8 cellular contexts compared by ENCODE assay signal in genomic region chr14:54489318-54489683, GRCh38. TPM values are rescaled to one million over a fixed set of nuclear protein-coding genes. Genes with fewer than 3 reads are reported as not detected.
DNase-seq lines count a peak whose midpoint lies in the region; ATAC-seq, FAIRE-seq and TF ChIP-seq lines count a peak whose summit lies in the region.

No MANE protein-coding gene starts in this region.

- H3K9me2 ChIP-seq in HCT116 (ENCODE audit: insufficient read depth): no peaks in the 10 kb centered on the region

- H3K79me2 ChIP-seq in ACC112 (ENCODE audit: control insufficient read depth, insufficient read depth, low read length, unreplicated experiment): peaks cover 45% of the 10 kb centered on the region
- H3K79me2 ChIP-seq in HCT116 (ENCODE audit: insufficient read depth, low read length): peaks cover 43% of the 10 kb centered on the region
- peaks cover 44% of the 10 kb centered on the region for H3K79me2 ChIP-seq in HepG2 (ENCODE audit: insufficient read depth, low read length)

- H2AFZ ChIP-seq in ACC112 (ENCODE audit: low read length, unreplicated experiment): peak overlapping the region; percentile 89
- H2AFZ ChIP-seq in HCT116 (ENCODE audit: low read depth, low read length, poor library complexity, severe bottlenecking): peak overlapping the region; percentile 89
- H2AFZ ChIP-seq in HepG2 (ENCODE audit: low read length): peak overlapping the region; percentile 100

- H3K4me2 ChIP-seq in HCT116 (ENCODE audit: low read length) (peak overlapping the region; percentile 87), HepG2 (ENCODE audit: low read depth, low read length) (peak overlapping the region; percentile 99)

- no peak for TF ChIP-seq EP300 in HepG2 (IDR thresholded peaks at IDR 0.05; ENCODE audit: low read depth in 2 of 2, low read length in 2 of 2)
- TF ChIP-seq EP300 in HepG2 (CRISPR knock-in tag; IDR thresholded peaks at IDR 0.05; ENCODE audit: borderline replicate concordance): no peak

- intact Hi-C loops in HCT116 (cut with micrococcal nuclease) (loop anchor here (5.0 kb wide), 1 partner anchor 283 kb away; no protein-coding TSS in a partner anchor), HepG2 (cut with micrococcal nuclease; ENCODE audit: unreplicated experiment) (loop anchor here (1.0 to 5.0 kb wide), 3 partner anchors 9 to 122 kb away; partner anchors contain the start of gene CNIH1)

- no TSS peak for BruUV-seq in HCT116 (replicated peaks; lab: Mats Ljungman, UMichigan)
- BruUV-seq in HepG2 (replicated peaks; lab: Mats Ljungman, UMichigan): no TSS peak

- H3K9me3 ChIP-seq in HCT116 (ENCODE audit: control insufficient read depth in 1 of 2, insufficient read depth in 1 of 2, low read depth in 1 of 2, low read length in 2 of 2): no peaks in the 10 kb centered on the region
- H3K9me3 ChIP-seq in adipocyte (ENCODE audit: control insufficient read depth, low read length): no peaks in the 10 kb centered on the region
- H3K9me3 ChIP-seq in HepG2 (ENCODE audit: low read length): no peaks in the 10 kb centered on the region

- DNase-seq in HCT116 (ENCODE audit: low read depth, low spot score) (no peak), adipocyte (ENCODE audit: low read depth) (no peak), HepG2 (ENCODE audit: low spot score) (no peak), urothelium cell line (ENCODE audit: low spot score) (no peak)
- no peak for DNase-seq in stimulated activated CD4-positive, alpha-beta T cell treated with anti-CD3 and anti-CD28 coated beads, Interleukin-4, amount 100 ng/mL, for 1 hour

- peak overlapping the region; percentile 81 for H3K9ac ChIP-seq in HCT116 (ENCODE audit: low read length)
- peak overlapping the region; percentile 99 for H3K9ac ChIP-seq in adipocyte (ENCODE audit: low read length)
- peak overlapping the region; percentile 93 for H3K9ac ChIP-seq in HepG2 (ENCODE audit: insufficient read depth, low read depth, low read length)

- FAIRE-seq in HepG2 (lab: Jason Lieb, UNC): no peak
- FAIRE-seq in urothelium cell line (lab: Jason Lieb, UNC): peak; percentile 46

- H3K27ac ChIP-seq in ACC112 (ENCODE audit: low read depth, low read length) (peak overlapping the region; percentile 91), HCT116 (ENCODE audit: low read depth, low read length) (peak overlapping the region; percentile 96), HepG2 (ENCODE audit: extremely low read length, insufficient read depth, low read length) (peak overlapping the region; percentile 94)

- H4K20me1 ChIP-seq in HCT116 (ENCODE audit: insufficient read depth) (0 out of 2 replicates have a peak, but pooled peaks cover 4% of the 10 kb centered on the region), HepG2 (ENCODE audit: insufficient read depth, low read length) (peaks cover 4% of the 10 kb centered on the region; the same call in 1 of the 2 replicates)

- TF ChIP-seq RAD21 in HCT116 (IDR thresholded peaks at IDR 0.05; ENCODE audit: low read depth): no peak
- no peak for TF ChIP-seq RAD21 in HepG2 (CRISPR knock-in tag; IDR thresholded peaks at IDR 0.05)

- H3K4me1 ChIP-seq in ACC112 (ENCODE audit: control insufficient read depth, insufficient read depth, low read length, unreplicated experiment) (peaks cover 28% of the 10 kb centered on the region), HCT116 (ENCODE audit: control insufficient read depth in 1 of 2, insufficient read depth in 2 of 2, low read length in 2 of 2) (peaks cover 21 to 38% of the 10 kb centered on the region in 2 experiments), adipocyte (ENCODE audit: control insufficient read depth, insufficient read depth, low read length) (peaks cover 22% of the 10 kb centered on the region), HepG2 (ENCODE audit: insufficient read depth, low read length) (peaks cover 61% of the 10 kb centered on the region)

- WGBS in HepG2 (ENCODE audit: low lambda C conversion rate): 41% methylated on average over 5 of the region's 5 CpGs

- no peak; a peak in 1 of 6 replicates for TF ChIP-seq CTCF in HCT116 (IDR thresholded peaks at IDR 0.05 in 2 of 3, conservative IDR thresholded peaks at IDR 0.05 in 1 of 3; ENCODE audit: borderline replicate concordance in 1 of 3, insufficient read depth in 1 of 3, low read depth in 2 of 3, low read length in 2 of 3)
- no peak for TF ChIP-seq CTCF in HepG2 (CRISPR knock-in tag; IDR thresholded peaks at IDR 0.05)

- POLR2A ChIA-PET in HCT116 (lab: Charles Lee) (interaction anchor here (0.8 to 3.6 kb wide), 2 partner anchors 20 to 21 kb away, joined by 4 to 16 read pairs; partner anchors contain the start of gene CGRRF1), HepG2 (lab: Yijun Ruan, JAX) (interaction anchor here (0.9 to 3.0 kb wide), 9 partner anchors 10 to 1804 kb away, joined by 3 to 19 read pairs (median 6); partner anchors contain the start of gene CGRRF1)

- TF ChIP-seq POLR2A in HCT116 (IDR thresholded peaks at IDR 0.05; ENCODE audit: borderline replicate concordance, extremely low read depth, insufficient read depth, insufficient read length): no peak
- no peak for TF ChIP-seq POLR2A in HepG2 (IDR thresholded peaks at IDR 0.05; ENCODE audit: insufficient read depth in 1 of 2, low read depth in 2 of 2, low read length in 2 of 2)

- CTCF ChIA-PET in HCT116 (lab: Charles Lee): interaction anchor here (0.9 kb wide), 1 partner anchor 75 kb away, joined by 3 read pairs; no protein-coding TSS in a partner anchor
- CTCF ChIA-PET in HepG2 (lab: Yijun Ruan, JAX; ENCODE audit: low intra/inter-chr PET ratio, low total read pairs): no interaction called here

- H3K4me3 ChIP-seq in ACC112 (ENCODE audit: low read depth, low read length): peak overlapping the region; percentile 93
- peak overlapping the region; percentile 87 to 94 for H3K4me3 ChIP-seq in HCT116 (replicated peaks in 1 of 2; ENCODE audit: low read depth in 1 of 2, low read length in 2 of 2)
- H3K4me3 ChIP-seq in adipocyte (ENCODE audit: low read length): peak overlapping the region; percentile 99
- peak overlapping the region; percentile 90 to 99 (median 94) for H3K4me3 ChIP-seq in HepG2 (replicated peaks in 1 of 3; ENCODE audit: insufficient read depth in 1 of 3, low read depth in 2 of 3, low read length in 3 of 3)

- in situ Hi-C loops in HepG2 (cut with HindIII; ENCODE audit: extremely low pct_ligation_motif_present, low pct_unique_long_range_greater_than_20kb): loop anchor here (10.0 kb wide), 1 partner anchor 124 kb away; no protein-coding TSS in a partner anchor

- ATAC-seq in HCT116 (peak; percentile 26), HepG2 (peak; percentile 11), GM18520 (IDR thresholded peaks at IDR 0.05; ENCODE audit: unreplicated experiment) (no peak), HG03457 (IDR thresholded peaks at IDR 0.05; ENCODE audit: unreplicated experiment) (no peak)

- RAD21 ChIA-PET in HCT116 (lab: Charles Lee; ENCODE audit: low non-redundant PET in 1 of 2, low total read pairs in 2 of 2, uncharacterized antibody in 2 of 2, unreplicated experiment in 2 of 2): interaction anchor here in 1 of 2 experiments (0.7 kb wide), 1 partner anchor 1120 kb away, joined by 7 read pairs; no protein-coding TSS in a partner anchor

- no peaks in the 10 kb centered on the region for H3K36me3 ChIP-seq in ACC112 (ENCODE audit: insufficient read depth, low read length)
- no peaks in the 10 kb centered on the region for H3K36me3 ChIP-seq in HCT116 (ENCODE audit: control insufficient read depth in 1 of 2, insufficient read depth in 2 of 2, low read length in 2 of 2)
- H3K36me3 ChIP-seq in adipocyte (ENCODE audit: control insufficient read depth, insufficient read depth, low read length, severe bottlenecking): no peaks in the 10 kb centered on the region
- no peaks in the 10 kb centered on the region for H3K36me3 ChIP-seq in HepG2 (replicated peaks in 1 of 2; ENCODE audit: control insufficient read depth in 1 of 2, insufficient read depth in 2 of 2, low read length in 2 of 2)

- H3K27me3 ChIP-seq in ACC112 (ENCODE audit: insufficient read depth, low read length) (no peaks in the 10 kb centered on the region), HCT116 (ENCODE audit: insufficient read depth, low read length) (no peaks in the 10 kb centered on the region), adipocyte (replicated peaks; ENCODE audit: control insufficient read depth, insufficient read depth, low read length) (no peaks in the 10 kb centered on the region), HepG2 (ENCODE audit: control insufficient read depth in 1 of 2, insufficient read depth in 2 of 2, low read length in 2 of 2) (no peaks in the 10 kb centered on the region; a peak in 1 of 5 replicates)

RNA-seq across cellular contexts. Expression of gene GMFB, which starts 0.5 kb away (rescaled TPM):
- total RNA-seq in HCT116 (2021; ENCODE audit: unreplicated experiment): 53.8 TPM
- polyA plus RNA-seq in HCT116 (2012): 14.7 and 17.5 TPM in 2 replicates
- 68.2 and 103 TPM in 2 replicates for total RNA-seq in HepG2 (2016; rRNA removed; fragmentation: Illumina TruSeq; extraction: Trizol)
- total RNA-seq in HepG2 (2016; cell fraction: cytosol; rRNA removed; fragmentation: Illumina TruSeq; extraction: Trizol; ENCODE audit: low read depth): 10.0 and 15.2 TPM in 2 replicates
- total RNA-seq in HepG2 (2016; cell fraction: insoluble cytoplasmic fraction; rRNA removed; fragmentation: Illumina TruSeq; extraction: Trizol): 70.0 and 128 TPM in 2 replicates
- total RNA-seq in HepG2 (2016; cell fraction: membrane; rRNA removed; fragmentation: Illumina TruSeq; extraction: Trizol): 24.3 and 26.6 TPM in 2 replicates
- 60.5 and 62.1 TPM in 2 replicates for total RNA-seq in HepG2 (2016; cell fraction: nucleus; rRNA removed; fragmentation: Illumina TruSeq; extraction: Trizol)
- 12.9 and 17.3 TPM in 2 replicates for polyA plus RNA-seq in HepG2 (2011; rRNA removed)
- polyA plus RNA-seq in HepG2 (2011; cell fraction: cytosol; rRNA removed): 4.5 and 9.6 TPM in 2 replicates
- polyA plus RNA-seq in HepG2 (2011; cell fraction: nucleus; rRNA removed): 8.7 and 12.8 TPM in 2 replicates
- polyA plus RNA-seq in HepG2 (2012): 18.0 and 30.6 TPM in 2 replicates
- 3.3 and 4.3 TPM in 2 replicates for polyA plus RNA-seq in HepG2 (2016; cell fraction: cytosol; fragmentation: Illumina TruSeq; extraction: Trizol; ENCODE audit: low read depth)
- 66.5 and 76.4 TPM in 2 replicates for polyA plus RNA-seq in HepG2 (2016; cell fraction: insoluble cytoplasmic fraction; fragmentation: Illumina TruSeq; extraction: Trizol; ENCODE audit: low read depth)
- polyA plus RNA-seq in HepG2 (2016; cell fraction: membrane; fragmentation: Illumina TruSeq; extraction: Trizol; ENCODE audit: low read depth): 14.4 and 17.7 TPM in 2 replicates
- polyA plus RNA-seq in HepG2 (2016; cell fraction: nucleus; fragmentation: Illumina TruSeq; extraction: Trizol; ENCODE audit: insufficient read depth, low read depth): 48.5 and 55.3 TPM in 2 replicates
- 7.9 and 9.8 TPM in 2 replicates for polyA minus RNA-seq in HepG2 (2011; rRNA and poly(A)+ RNA removed; ENCODE audit: low replicate concordance)
- 9.7 and 12.5 TPM in 2 replicates for polyA minus RNA-seq in HepG2 (2011; cell fraction: cytosol; rRNA and poly(A)+ RNA removed)
- 54.5 and 62.3 TPM in 2 replicates for polyA minus RNA-seq in HepG2 (2011; cell fraction: nucleus; rRNA and poly(A)+ RNA removed)

RNA-seq across cellular contexts. Expression of gene CGRRF1, which starts 20.4 kb away (rescaled TPM):
- 15.9 TPM for total RNA-seq in HCT116 (2021; ENCODE audit: unreplicated experiment)
- polyA plus RNA-seq in HCT116 (2012): 8.1 and 13.1 TPM in 2 replicates
- 13.3 and 18.2 TPM in 2 replicates for total RNA-seq in HepG2 (2016; rRNA removed; fragmentation: Illumina TruSeq; extraction: Trizol)
- total RNA-seq in HepG2 (2016; cell fraction: cytosol; rRNA removed; fragmentation: Illumina TruSeq; extraction: Trizol; ENCODE audit: low read depth): 11.9 and 12.4 TPM in 2 replicates
- 10.9 and 19.9 TPM in 2 replicates for total RNA-seq in HepG2 (2016; cell fraction: insoluble cytoplasmic fraction; rRNA removed; fragmentation: Illumina TruSeq; extraction: Trizol)
- total RNA-seq in HepG2 (2016; cell fraction: membrane; rRNA removed; fragmentation: Illumina TruSeq; extraction: Trizol): 18.6 and 21.2 TPM in 2 replicates
- total RNA-seq in HepG2 (2016; cell fraction: nucleus; rRNA removed; fragmentation: Illumina TruSeq; extraction: Trizol): 22.0 and 22.6 TPM in 2 replicates
- 11.3 and 16.8 TPM in 2 replicates for polyA plus RNA-seq in HepG2 (2011; rRNA removed)
- polyA plus RNA-seq in HepG2 (2011; cell fraction: cytosol; rRNA removed): 3.9 and 6.0 TPM in 2 replicates
- polyA plus RNA-seq in HepG2 (2011; cell fraction: nucleus; rRNA removed): 6.8 and 7.7 TPM in 2 replicates
- 16.4 and 16.6 TPM in 2 replicates for polyA plus RNA-seq in HepG2 (2012)
- polyA plus RNA-seq in HepG2 (2016; cell fraction: cytosol; fragmentation: Illumina TruSeq; extraction: Trizol; ENCODE audit: low read depth): 13.1 and 14.1 TPM in 2 replicates
- 11.8 and 12.8 TPM in 2 replicates for polyA plus RNA-seq in HepG2 (2016; cell fraction: insoluble cytoplasmic fraction; fragmentation: Illumina TruSeq; extraction: Trizol; ENCODE audit: low read depth)
- polyA plus RNA-seq in HepG2 (2016; cell fraction: membrane; fragmentation: Illumina TruSeq; extraction: Trizol; ENCODE audit: low read depth): 15.1 and 15.3 TPM in 2 replicates
- 25.5 and 30.7 TPM in 2 replicates for polyA plus RNA-seq in HepG2 (2016; cell fraction: nucleus; fragmentation: Illumina TruSeq; extraction: Trizol; ENCODE audit: insufficient read depth, low read depth)
- polyA minus RNA-seq in HepG2 (2011; rRNA and poly(A)+ RNA removed; ENCODE audit: low replicate concordance): 5.3 and 5.7 TPM in 2 replicates
- 5.4 and 7.5 TPM in 2 replicates for polyA minus RNA-seq in HepG2 (2011; cell fraction: cytosol; rRNA and poly(A)+ RNA removed)
- polyA minus RNA-seq in HepG2 (2011; cell fraction: nucleus; rRNA and poly(A)+ RNA removed): 14.0 and 21.4 TPM in 2 replicates

RNA-seq across cellular contexts. Expression of gene CNIH1, which starts 48.1 kb away (rescaled TPM):
- total RNA-seq in HCT116 (2021; ENCODE audit: unreplicated experiment) (149 TPM), HepG2 (2016; rRNA removed; fragmentation: Illumina TruSeq; extraction: Trizol) (141 and 166 TPM in 2 replicates)
- 166 and 174 TPM in 2 replicates for polyA plus RNA-seq in HCT116 (2012)
- 78.4 and 95.3 TPM in 2 replicates for total RNA-seq in HepG2 (2016; cell fraction: cytosol; rRNA removed; fragmentation: Illumina TruSeq; extraction: Trizol; ENCODE audit: low read depth)
- 150 and 169 TPM in 2 replicates for total RNA-seq in HepG2 (2016; cell fraction: insoluble cytoplasmic fraction; rRNA removed; fragmentation: Illumina TruSeq; extraction: Trizol)
- 182 and 203 TPM in 2 replicates for total RNA-seq in HepG2 (2016; cell fraction: membrane; rRNA removed; fragmentation: Illumina TruSeq; extraction: Trizol)
- total RNA-seq in HepG2 (2016; cell fraction: nucleus; rRNA removed; fragmentation: Illumina TruSeq; extraction: Trizol): 107 and 124 TPM in 2 replicates
- polyA plus RNA-seq in HepG2 (2011; rRNA removed): 335 and 421 TPM in 2 replicates
- 589 and 760 TPM in 2 replicates for polyA plus RNA-seq in HepG2 (2011; cell fraction: cytosol; rRNA removed)
- polyA plus RNA-seq in HepG2 (2011; cell fraction: nucleus; rRNA removed): 90.4 and 93.4 TPM in 2 replicates
- 212 and 227 TPM in 2 replicates for polyA plus RNA-seq in HepG2 (2012)
- 124 and 138 TPM in 2 replicates for polyA plus RNA-seq in HepG2 (2016; cell fraction: cytosol; fragmentation: Illumina TruSeq; extraction: Trizol; ENCODE audit: low read depth)
- 185 and 205 TPM in 2 replicates for polyA plus RNA-seq in HepG2 (2016; cell fraction: insoluble cytoplasmic fraction; fragmentation: Illumina TruSeq; extraction: Trizol; ENCODE audit: low read depth)
- 220 and 225 TPM in 2 replicates for polyA plus RNA-seq in HepG2 (2016; cell fraction: membrane; fragmentation: Illumina TruSeq; extraction: Trizol; ENCODE audit: low read depth)
- 245 and 260 TPM in 2 replicates for polyA plus RNA-seq in HepG2 (2016; cell fraction: nucleus; fragmentation: Illumina TruSeq; extraction: Trizol; ENCODE audit: insufficient read depth, low read depth)
- 581 and 762 TPM in 2 replicates for polyA minus RNA-seq in HepG2 (2011; rRNA and poly(A)+ RNA removed; ENCODE audit: low replicate concordance)
- polyA minus RNA-seq in HepG2 (2011; cell fraction: cytosol; rRNA and poly(A)+ RNA removed): 203 and 246 TPM in 2 replicates
- 54.2 and 93.9 TPM in 2 replicates for polyA minus RNA-seq in HepG2 (2011; cell fraction: nucleus; rRNA and poly(A)+ RNA removed)

Comparison
In these comparisons a context has a peak if more than half of its experiments do, and no peak if none do; other contexts are left out.
1. ATAC-seq: peak in HCT116 (single experiment) and HepG2 (single experiment); none in GM18520 (single experiment) and HG03457 (single experiment).
2. Peak in every context shown above with its lines, with median percentiles within 50 percentile points of each other: H2AFZ ChIP-seq, H3K27ac ChIP-seq, H3K4me3 ChIP-seq and H3K9ac ChIP-seq.